23 cellular contexts compared by ENCODE assay signal in the genomic region with DNA sequence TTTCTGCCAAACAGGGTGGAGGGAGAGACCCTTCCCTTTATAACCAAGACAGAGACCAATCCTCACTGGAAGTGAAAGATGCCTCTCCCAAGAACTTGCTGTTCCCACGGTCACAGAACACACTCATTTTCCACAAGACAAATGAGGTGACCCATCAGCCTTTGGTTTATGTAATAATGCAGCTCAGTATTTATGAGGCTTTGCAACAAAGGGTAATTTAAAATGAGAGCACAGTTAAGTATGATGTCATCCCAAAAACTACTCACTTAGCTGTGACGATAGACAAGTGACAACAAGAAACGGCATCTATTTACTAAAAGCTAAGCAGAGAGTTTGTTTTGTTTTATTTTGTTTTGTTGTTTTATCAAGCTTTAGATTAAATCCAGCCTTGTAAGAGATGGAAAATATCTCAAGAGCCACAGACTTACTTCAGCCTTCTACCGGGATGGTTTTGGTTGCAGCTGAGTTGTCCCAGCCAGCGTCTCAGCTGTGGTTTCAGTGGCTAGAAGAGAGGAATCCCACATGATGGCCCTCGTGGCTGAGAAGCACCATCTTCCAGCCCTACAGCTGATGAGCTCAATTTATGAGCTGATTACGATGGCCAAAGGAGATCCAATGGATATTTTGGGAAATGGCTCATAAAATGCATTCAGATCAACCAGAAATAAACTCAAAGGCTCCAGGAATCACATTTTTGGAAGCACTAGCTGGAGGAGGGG.
A peak's percentile ranks its signal among the peaks of the same experiment; 100 is the strongest.
DNase-seq lines count a peak whose midpoint lies in the region; ATAC-seq, FAIRE-seq and TF ChIP-seq lines count a peak whose summit lies in the region.
"Had no signal": no experiment of that assay in that cellular context is flagged by ENCODE, and none has a peak within 500 bp of the region (broad histone marks: within the 10 kb centered on the region; RNA-seq: fewer than 3 reads in every experiment).

No MANE protein-coding gene starts in this region.

- no peaks in the 10 kb centered on the region for H3K36me3 ChIP-seq in HepG2 (replicated peaks in 1 of 2; ENCODE audit: control insufficient read depth in 1 of 2, insufficient read depth in 2 of 2, low read length in 2 of 2)
- H3K36me3 ChIP-seq in right lobe of liver = no peaks in the 10 kb centered on the region
- no peaks in the 10 kb centered on the region for H3K36me3 ChIP-seq in hepatocyte (replicated peaks; ENCODE audit: insufficient read depth, low read depth)
- H3K36me3 ChIP-seq: cardiac muscle cell, esophagus squamous epithelium, neural progenitor cell, upper lobe of left lung had no signal

- peaks cover 8 to 48% of the 10 kb centered on the region in 2 experiments; a peak in 4 of 5 replicates for H3K27me3 ChIP-seq in HepG2 (ENCODE audit: control insufficient read depth in 1 of 2, insufficient read depth in 2 of 2, low read length in 2 of 2)
- no peaks in the 10 kb centered on the region for H3K27me3 ChIP-seq in right lobe of liver
- no peaks in the 10 kb centered on the region for H3K27me3 ChIP-seq in hepatocyte
- H3K27me3 ChIP-seq: cardiac muscle cell, neural progenitor cell, upper lobe of left lung had no signal

- H3K4me3 ChIP-seq in HepG2 (replicated peaks in 1 of 3; ENCODE audit: insufficient read depth in 1 of 3, low read depth in 2 of 3, low read length in 3 of 3) (no peak overlapping the region), right lobe of liver (no peak overlapping the region), hepatocyte (no peak overlapping the region)
- H3K4me3 ChIP-seq: A549, cardiac muscle cell, esophagus squamous epithelium, neural progenitor cell, upper lobe of left lung had no signal

- intact Hi-C loops in HepG2 (cut with micrococcal nuclease; ENCODE audit: unreplicated experiment) = loop anchor here (5.0 kb wide), 1 partner anchor 1863 kb away; no protein-coding TSS in a partner anchor
- intact Hi-C loops in right lobe of liver (cut with DNase I) = no loop called here
- intact Hi-C loops in MCF 10A (cut with micrococcal nuclease) = no loop called here

- in situ Hi-C loops in HepG2 (cut with HindIII; ENCODE audit: extremely low pct_ligation_motif_present, low pct_unique_long_range_greater_than_20kb) (no loop called here), SK-MEL-5 (cut with HindIII; ENCODE audit: low pct_unique_long_range_greater_than_20kb, low sequenced_read_pairs) (no loop called here)

- POLR2A ChIA-PET in HepG2 (lab: Yijun Ruan, JAX) = no interaction called here
- POLR2A ChIA-PET in MCF 10A (lab: Yijun Ruan, JAX) = interaction anchor here (0.7 to 1.1 kb wide), 2 partner anchors 19 to 871 kb away, joined by 3 read pairs; no protein-coding TSS in a partner anchor

- H3K79me2 ChIP-seq in HepG2 (ENCODE audit: insufficient read depth, low read length) (no peaks in the 10 kb centered on the region), hepatocyte (no peaks in the 10 kb centered on the region)

- no peak for FAIRE-seq in HepG2 (lab: Jason Lieb, UNC)
- FAIRE-seq: A549, kidney, TTC549 had no signal

- CTCF ChIA-PET in HepG2 (lab: Yijun Ruan, JAX; ENCODE audit: low intra/inter-chr PET ratio, low total read pairs) = no interaction called here
- CTCF ChIA-PET in MCF 10A (lab: Yijun Ruan, JAX) = interaction anchor here (0.7 kb wide), 2 partner anchors 8 to 108 kb away, joined by 3 to 7 read pairs; no protein-coding TSS in a partner anchor

- 29% methylated on average over 7 of the region's 7 CpGs for WGBS in HepG2 (ENCODE audit: low lambda C conversion rate)
- WGBS in right lobe of liver (ENCODE audit: insufficient coverage, low coverage, low lambda C conversion rate, missing lambda C conversion rate) = 34% methylated on average over 7 of the region's 7 CpGs
- WGBS in hepatocyte (ENCODE audit: low lambda C conversion rate, missing lambda C conversion rate) = 53% methylated on average over 7 of the region's 7 CpGs

- H2AFZ ChIP-seq in HepG2 (ENCODE audit: low read length) (no peak overlapping the region), hepatocyte (no peak overlapping the region)
- H2AFZ ChIP-seq: neural progenitor cell had no signal

- TF ChIP-seq EP300 in HepG2 (IDR thresholded peaks at IDR 0.05; ENCODE audit: low read depth in 2 of 2, low read length in 2 of 2) (no peak), HepG2 (CRISPR knock-in tag; IDR thresholded peaks at IDR 0.05; ENCODE audit: borderline replicate concordance) (no peak)

- H3K36me3 Mint-ChIP-seq in MCF 10A (ENCODE audit: insufficient read depth, unreplicated experiment) = no peaks in the 10 kb centered on the region
- H3K36me3 Mint-ChIP-seq: activated naive CD8-positive, alpha-beta T cell; CD8-positive, alpha-beta T cell; neural progenitor cell; stimulated activated naive B cell treated with anti-CD40 and anti-IgM and Interleukin-4, amounts not matched to agents 10 μg/mL and 1 μg/mL and 100 μg/mL, for 72 hours had no signal

- no peak for ATAC-seq in HepG2
- ATAC-seq in right lobe of liver = no peak
- ATAC-seq in GM18867 (IDR thresholded peaks at IDR 0.05; ENCODE audit: unreplicated experiment) = no peak
- ATAC-seq: A549; activated T-cell treated with anti-CD3 and anti-CD28 coated beads, Interleukin-2, amount 50 U/mL, for 72 hours; CD8-positive, alpha-beta T cell; Panc1; stimulated activated naive B cell treated with anti-CD40 and anti-IgM and Interleukin-4, amounts not matched to agents 10 μg/mL and 1 μg/mL and 100 μg/mL, for 72 hours had no signal

- H3K27ac ChIP-seq in HepG2 (ENCODE audit: extremely low read length, insufficient read depth, low read length) (no peak overlapping the region), right lobe of liver (no peak overlapping the region), hepatocyte (peak overlapping the region; percentile 18)
- H3K27ac ChIP-seq: cardiac muscle cell, esophagus squamous epithelium, neural progenitor cell, upper lobe of left lung had no signal

- peaks cover 3% of the 10 kb centered on the region for H3K9me3 Mint-ChIP-seq in MCF 10A (ENCODE audit: unreplicated experiment)
- H3K9me3 Mint-ChIP-seq: activated T-cell treated with anti-CD3 and anti-CD28 coated beads, Interleukin-2, amount 50 U/mL, for 72 hours; CD8-positive, alpha-beta T cell; stimulated activated naive B cell treated with anti-CD40 and anti-IgM and Interleukin-4, amounts not matched to agents 10 μg/mL and 1 μg/mL and 100 μg/mL, for 72 hours had no signal

- H4K20me1 ChIP-seq in HepG2 (ENCODE audit: insufficient read depth, low read length) (no peaks in the 10 kb centered on the region), hepatocyte (ENCODE audit: insufficient read depth, poor library complexity, severe bottlenecking) (no peaks in the 10 kb centered on the region)

- H3K9me2 ChIP-seq in hepatocyte (replicated peaks; ENCODE audit: insufficient read depth) = no peaks in the 10 kb centered on the region

- no peak overlapping the region for H3K4me3 Mint-ChIP-seq in MCF 10A (ENCODE audit: unreplicated experiment)
- H3K4me3 Mint-ChIP-seq: activated naive CD8-positive, alpha-beta T cell; activated T-cell treated with anti-CD3 and anti-CD28 coated beads, Interleukin-2, amount 50 U/mL, for 72 hours; CD8-positive, alpha-beta T cell; neural progenitor cell; stimulated activated naive B cell treated with anti-CD40 and anti-IgM and Interleukin-4, amounts not matched to agents 10 μg/mL and 1 μg/mL and 100 μg/mL, for 72 hours had no signal

- TF ChIP-seq CTCF in HepG2 (CRISPR knock-in tag; IDR thresholded peaks at IDR 0.05) (no peak), right lobe of liver (IDR thresholded peaks at IDR 0.05) (no peak), hepatocyte (IDR thresholded peaks at IDR 0.05; ENCODE audit: poor library complexity) (no peak), MCF 10A (IDR thresholded peaks at IDR 0.05; ENCODE audit: unreplicated experiment) (no peak)

- DNase-seq in HepG2 (ENCODE audit: low spot score) (no peak), right lobe of liver (no peak), SK-MEL-5 (ENCODE audit: low read depth, low spot score) (peak; percentile 60), hepatocyte (ENCODE audit: low spot score) (no peak), MCF 10A (ENCODE audit: unreplicated experiment) (no peak), OCI-M1 (lab: John Stamatoyannopoulos, UW) (no peak), NCI-H2029 treated with DMSO at 0.1 percent for 48 hours (lab: John Stamatoyannopoulos, UW) (no peak)
- DNase-seq: activated CD4-positive, alpha-beta T cell treated with anti-CD3 and anti-CD28 coated beads, Interleukin-2, amount 50 U/mL, for 48 hours; activated T-cell treated with anti-CD3 and anti-CD28 coated beads, Interleukin-2, amount 50 U/mL, for 72 hours; CD8-positive, alpha-beta T cell; esophagus squamous epithelium; mesendoderm; stimulated activated CD4-positive, alpha-beta T cell treated with anti-CD3 and anti-CD28 coated beads, Interleukin-15, amount 100 ng/mL, for 24 hours; stimulated activated naive B cell treated with anti-CD40 and anti-IgM and Interleukin-4, amounts not matched to agents 10 μg/mL and 1 μg/mL and 100 μg/mL, for 72 hours; upper lobe of left lung had no signal

- H3K4me2 ChIP-seq in HepG2 (ENCODE audit: low read depth, low read length) (no peak overlapping the region), hepatocyte (no peak overlapping the region)
- H3K4me2 ChIP-seq: A549, neural progenitor cell had no signal

- no peak for TF ChIP-seq POLR2A in HepG2 (IDR thresholded peaks at IDR 0.05; ENCODE audit: insufficient read depth in 1 of 2, low read depth in 2 of 2, low read length in 2 of 2)
- TF ChIP-seq POLR2A in right lobe of liver (IDR thresholded peaks at IDR 0.05) = no peak

- BruUV-seq in HepG2 (replicated peaks; lab: Mats Ljungman, UMichigan) (no TSS peak), MCF 10A (replicated peaks; lab: Mats Ljungman, UMichigan) (no TSS peak)

- H3K27ac Mint-ChIP-seq in MCF 10A (ENCODE audit: low read depth, unreplicated experiment) = no peak overlapping the region
- H3K27ac Mint-ChIP-seq: activated naive CD8-positive, alpha-beta T cell; activated T-cell treated with anti-CD3 and anti-CD28 coated beads, Interleukin-2, amount 50 U/mL, for 72 hours; CD8-positive, alpha-beta T cell; neural progenitor cell; stimulated activated naive B cell treated with anti-CD40 and anti-IgM and Interleukin-4, amounts not matched to agents 10 μg/mL and 1 μg/mL and 100 μg/mL, for 72 hours had no signal

- H3K4me1 ChIP-seq in HepG2 (ENCODE audit: insufficient read depth, low read length) = no peaks in the 10 kb centered on the region
- H3K4me1 ChIP-seq in right lobe of liver = no peaks in the 10 kb centered on the region
- H3K4me1 ChIP-seq in hepatocyte (ENCODE audit: insufficient read depth) = no peaks in the 10 kb centered on the region
- H3K4me1 ChIP-seq: A549, esophagus squamous epithelium, neural progenitor cell had no signal

- H3K4me1 Mint-ChIP-seq in MCF 10A (ENCODE audit: insufficient read depth, unreplicated experiment) = no peaks in the 10 kb centered on the region
- H3K4me1 Mint-ChIP-seq: stimulated activated naive B cell treated with anti-CD40 and anti-IgM and Interleukin-4, amounts not matched to agents 10 μg/mL and 1 μg/mL and 100 μg/mL, for 72 hours had no signal

- TF ChIP-seq RAD21 in HepG2 (CRISPR knock-in tag; IDR thresholded peaks at IDR 0.05) = no peak

- no peak overlapping the region for H3K9ac ChIP-seq in HepG2 (ENCODE audit: insufficient read depth, low read depth, low read length)
- H3K9ac ChIP-seq: neural progenitor cell had no signal

- H3K9me3 ChIP-seq in HepG2 (ENCODE audit: low read length) (no peaks in the 10 kb centered on the region), right lobe of liver (no peaks in the 10 kb centered on the region), hepatocyte (ENCODE audit: low read depth) (no peaks in the 10 kb centered on the region)
- H3K9me3 ChIP-seq: esophagus squamous epithelium, upper lobe of left lung had no signal

- peaks cover 58% of the 10 kb centered on the region for H3K27me3 Mint-ChIP-seq in MCF 10A (ENCODE audit: insufficient read depth, unreplicated experiment)
